Comparison of ENCODE assay signal across 8 cellular contexts in genomic region chr22:37802310-37803194, GRCh38. TPM values are rescaled to one million over a fixed set of nuclear protein-coding genes. Genes with fewer than 3 reads are reported as not detected.
DNase-seq lines count a peak whose midpoint lies in the region; ATAC-seq, FAIRE-seq and TF ChIP-seq lines count a peak whose summit lies in the region.

No MANE protein-coding gene starts in this region.

- in situ Hi-C loops in GM12878 (cut with MboI), result no loop called here

- 8% methylated on average over 50 of the region's 63 CpGs for WGBS in GM12878 (ENCODE audit: insufficient coverage, insufficient replicate concordance, low lambda C conversion rate, missing lambda C conversion rate)

- TF ChIP-seq CTCF in 22Rv1 (IDR thresholded peaks at IDR 0.05) (no peak), GM12878 (IDR thresholded peaks at IDR 0.05 in 2 of 3, conservative IDR thresholded peaks at IDR 0.05 in 1 of 3; ENCODE audit: control insufficient read depth in 2 of 3, extremely low read depth in 1 of 3, insufficient read depth in 1 of 3, low read depth in 3 of 3, low read length in 3 of 3) (no peak)

- H3K4me3 ChIP-seq in GM12878 (peak overlapping the region; percentile 58; the same call in 1 of the 2 replicates), iPS-18a (ENCODE audit: low read length) (peak overlapping the region; percentile 73)

- H3K27me3 ChIP-seq in GM12878 (replicated peaks in 1 of 2; ENCODE audit: control insufficient read depth in 2 of 2, insufficient read depth in 2 of 2, low read length in 1 of 2) (peaks cover 12 to 34% of the 10 kb centered on the region in 2 experiments), iPS-18a (ENCODE audit: control insufficient read depth, insufficient read depth, low read length) (peaks cover 61% of the 10 kb centered on the region)

- H3K9ac ChIP-seq in GM12878 (ENCODE audit: control insufficient read depth, insufficient read depth, low read length), result no peak overlapping the region
- no peak overlapping the region for H3K9ac ChIP-seq in iPS-18a (ENCODE audit: low read length)

- ATAC-seq in GM12878 (peak; percentile 54), sciatic nerve (peak; percentile 34), GM21381 (IDR thresholded peaks at IDR 0.05; ENCODE audit: unreplicated experiment) (no peak)

- no peak for TF ChIP-seq POLR2A in GM12878 (IDR thresholded peaks at IDR 0.05; ENCODE audit: low read depth, low read length)
- no peak for TF ChIP-seq POLR2A in H54 (IDR thresholded peaks at IDR 0.05; ENCODE audit: low read depth, low read length)

- no peaks in the 10 kb centered on the region for H3K79me2 ChIP-seq in GM12878 (ENCODE audit: control insufficient read depth, insufficient read depth, low read length)

- peak overlapping the region; percentile 75 for H2AFZ ChIP-seq in GM12878 (ENCODE audit: control insufficient read depth, low read depth, low read length)

- peaks cover 8% of the 10 kb centered on the region for H3K4me1 ChIP-seq in GM12878 (ENCODE audit: control insufficient read depth, insufficient read depth, low read length)
- H3K4me1 ChIP-seq in iPS-18a (ENCODE audit: control insufficient read depth, low read depth, low read length), result peaks cover 31% of the 10 kb centered on the region

- H3K36me3 ChIP-seq in GM12878 (ENCODE audit: control insufficient read depth in 2 of 2, insufficient read depth in 2 of 2, low read length in 1 of 2), result no peaks in the 10 kb centered on the region
- H3K36me3 ChIP-seq in iPS-18a (ENCODE audit: control insufficient read depth, low read depth, low read length), result no peaks in the 10 kb centered on the region

- FAIRE-seq in GM12878 (lab: Jason Lieb, UNC), result no peak
- FAIRE-seq in H54 (lab: Jason Lieb, UNC), result no peak

- H4K20me1 ChIP-seq in GM12878 (ENCODE audit: control insufficient read depth, insufficient read depth), result no peaks in the 10 kb centered on the region

- TF ChIP-seq EP300 in GM12878 (IDR thresholded peaks at IDR 0.05; ENCODE audit: borderline replicate concordance in 1 of 2, control insufficient read depth in 1 of 2, low read depth in 2 of 2, low read length in 2 of 2), result no peak

- CTCF ChIA-PET in GM12878 (lab: Yijun Ruan, JAX), result interaction anchor here (0.9 kb wide), 1 partner anchor 141 kb away, joined by 3 read pairs; no protein-coding TSS in a partner anchor

- H3K9me3 ChIP-seq in GM12878 (replicated peaks; ENCODE audit: control insufficient read depth, insufficient read depth, low read length) (no peaks in the 10 kb centered on the region; the same call in 2 of the 3 replicates), iPS-18a (ENCODE audit: control insufficient read depth, low read depth, low read length) (no peaks in the 10 kb centered on the region)

- no TSS peak for BruUV-seq in GM12878 (replicated peaks; lab: Mats Ljungman, UMichigan)

- peak; percentile 57 for DNase-seq in EH (ENCODE audit: low read depth)
- DNase-seq in NCI-H69 (lab: John Stamatoyannopoulos, UW), result peak; percentile 84
- DNase-seq in GM12878 (ENCODE audit: low read depth, low spot score), result no peak
- peak; percentile 77 for DNase-seq in sciatic nerve (ENCODE audit: low spot score)
- no peak for DNase-seq in H54 (ENCODE audit: insufficient read length, low spot score)

- POLR2A ChIA-PET in GM12878 (lab: Charles Lee), result no interaction called here

- intact Hi-C loops in GM12878 (cut with micrococcal nuclease; ENCODE audit: unreplicated experiment), result no loop called here
- intact Hi-C loops in sciatic nerve (cut with DNase I), result no loop called here

- TF ChIP-seq RAD21 in GM12878 (IDR thresholded peaks at IDR 0.05; ENCODE audit: insufficient read depth, low read depth, low read length), result no peak

- H3K27ac ChIP-seq in 22Rv1 (peak overlapping the region; percentile 97), GM12878 (ENCODE audit: control insufficient read depth, insufficient read depth) (no peak overlapping the region), iPS-18a (ENCODE audit: low read length) (no peak overlapping the region)

- H3K4me2 ChIP-seq in GM12878 (ENCODE audit: control insufficient read depth, insufficient read depth), result peak overlapping the region; percentile 92

- SMC1A ChIA-PET in GM12878 (lab: Charles Lee; ENCODE audit: uncharacterized antibody, unreplicated experiment), result no interaction called here

- RAD21 ChIA-PET in GM12878 (lab: Charles Lee; ENCODE audit: unreplicated experiment), result no interaction called here

TF ChIP-seq in GM12878, 131 proteins besides CTCF, POLR2A, EP300 and RAD21 (continues in another document):
- no peak for TF ChIP-seq NR2C2 (IDR thresholded peaks at IDR 0.05; ENCODE audit: borderline replicate concordance, control insufficient read depth, insufficient read length, low read depth)

RNA-seq across cellular contexts. Expression of gene GCAT, which starts 5.2 kb away (rescaled TPM):
- total RNA-seq in GM12878 (2013; cell fraction: nucleolus; rRNA removed), result 6.9 and 8.0 TPM in 2 replicates
- total RNA-seq in GM12878 (2014; rRNA removed) (28.6 and 32.6 TPM in 2 replicates), GM12878 (2014; rRNA removed; fragmentation: Illumina TruSeq; extraction: Trizol) (8.9 and 9.3 TPM in 2 replicates), GM12878 (2021) (21.8 and 22.8 TPM in 2 replicates), sciatic nerve (7.6 TPM)
- polyA plus RNA-seq in GM12878 (2011; ENCODE audit: low read depth), result 4.3 TPM
- polyA plus RNA-seq in GM12878 (2011; rRNA removed) (4.0 and 10.8 TPM in 2 replicates), GM12878 (2014; fragmentation: Illumina TruSeq; extraction: Trizol) (1.7 and 7.2 TPM in 2 replicates), GM12878 (2014; fragmentation: Nextera tagmentation; extraction: Ambion mirVana) (1 to 10 TPM in 1 of 2 experiments, under 1 TPM in 1; 0.95 to 2.4 TPM), GM12878 (2014; rRNA removed) (19.9 and 20.8 TPM in 2 replicates), GM12878 (2016; fragmentation: Nextera tagmentation; extraction: Ambion mirVana) (10 to 100 TPM; 29.9 to 34.3 TPM)
- polyA plus RNA-seq in GM12878 (2011; cell fraction: cytosol; rRNA removed), result 15.6 and 21.1 TPM in 2 replicates
- polyA plus RNA-seq in GM12878 (2011; cell fraction: nucleus; rRNA removed), result 22.0 and 24.7 TPM in 2 replicates
- polyA plus RNA-seq in GM12878 (2012), result 13.1 and 13.3 TPM in 2 replicates
- polyA minus RNA-seq in GM12878 (2011; rRNA and poly(A)+ RNA removed), result 7.3 and 14.1 TPM in 2 replicates
- polyA minus RNA-seq in GM12878 (2011; cell fraction: cytosol; rRNA and poly(A)+ RNA removed), result 8.1 and 8.8 TPM in 2 replicates
- 5.7 and 6.0 TPM in 2 replicates for polyA minus RNA-seq in GM12878 (2011; cell fraction: nucleus; rRNA and poly(A)+ RNA removed)

RNA-seq across cellular contexts. Expression of gene GALR3, which starts 20.6 kb away (rescaled TPM):
- 0.96 TPM in 1 of 2 replicates, not detected in the other for total RNA-seq in GM12878 (2013; cell fraction: nucleolus; rRNA removed)
- not detected in 2 replicates for total RNA-seq in GM12878 (2014; rRNA removed)
- not detected in 2 replicates for total RNA-seq in GM12878 (2014; rRNA removed; fragmentation: Illumina TruSeq; extraction: Trizol)
- total RNA-seq in GM12878 (2021), result not detected in 2 replicates
- not detected for polyA plus RNA-seq in GM12878 (2011; ENCODE audit: low read depth)
- polyA plus RNA-seq in GM12878 (2011; rRNA removed), result not detected in 2 replicates
- not detected in 2 replicates for polyA plus RNA-seq in GM12878 (2011; cell fraction: cytosol; rRNA removed)
- 0.13 and 0.19 TPM in 2 replicates for polyA plus RNA-seq in GM12878 (2011; cell fraction: nucleus; rRNA removed)
- polyA plus RNA-seq in GM12878 (2012), result not detected in 2 replicates
- polyA plus RNA-seq in GM12878 (2014; fragmentation: Illumina TruSeq; extraction: Trizol), result not detected in 2 replicates
- not detected for polyA plus RNA-seq in GM12878 (2014; fragmentation: Nextera tagmentation; extraction: Ambion mirVana)
- polyA plus RNA-seq in GM12878 (2014; rRNA removed), result not detected in 2 replicates
- polyA plus RNA-seq in GM12878 (2016; fragmentation: Nextera tagmentation; extraction: Ambion mirVana), result not detected
- polyA minus RNA-seq in GM12878 (2011; rRNA and poly(A)+ RNA removed), result 0.26 TPM in 1 of 2 replicates, not detected in the other
- not detected in 2 replicates for polyA minus RNA-seq in GM12878 (2011; cell fraction: cytosol; rRNA and poly(A)+ RNA removed)
- not detected in 2 replicates for polyA minus RNA-seq in GM12878 (2011; cell fraction: nucleus; rRNA and poly(A)+ RNA removed)
- not detected for total RNA-seq in sciatic nerve

RNA-seq across cellular contexts. Expression of gene ANKRD54, which starts 41.6 kb away (rescaled TPM):
- 22.8 and 27.3 TPM in 2 replicates for total RNA-seq in GM12878 (2013; cell fraction: nucleolus; rRNA removed)
- total RNA-seq in GM12878 (2014; rRNA removed) (19.0 and 19.1 TPM in 2 replicates), GM12878 (2014; rRNA removed; fragmentation: Illumina TruSeq; extraction: Trizol) (12.6 and 13.4 TPM in 2 replicates), GM12878 (2021) (15.8 and 18.3 TPM in 2 replicates), sciatic nerve (17.3 TPM)
- 5.8 TPM for polyA plus RNA-seq in GM12878 (2011; ENCODE audit: low read depth)
- polyA plus RNA-seq in GM12878 (2011; rRNA removed) (7.5 and 13.7 TPM in 2 replicates), GM12878 (2014; fragmentation: Illumina TruSeq; extraction: Trizol) (10.1 and 13.9 TPM in 2 replicates), GM12878 (2014; fragmentation: Nextera tagmentation; extraction: Ambion mirVana) (1 to 10 TPM; 5.8 to 9.7 TPM), GM12878 (2014; rRNA removed) (21.7 and 22.0 TPM in 2 replicates), GM12878 (2016; fragmentation: Nextera tagmentation; extraction: Ambion mirVana) (10 to 100 TPM; 25.3 to 31.6 TPM)
- polyA plus RNA-seq in GM12878 (2011; cell fraction: cytosol; rRNA removed), result 15.4 and 25.6 TPM in 2 replicates
- 36.5 and 41.5 TPM in 2 replicates for polyA plus RNA-seq in GM12878 (2011; cell fraction: nucleus; rRNA removed)
- polyA plus RNA-seq in GM12878 (2012), result 8.3 and 9.9 TPM in 2 replicates
- polyA minus RNA-seq in GM12878 (2011; rRNA and poly(A)+ RNA removed), result 10.0 and 26.6 TPM in 2 replicates
- polyA minus RNA-seq in GM12878 (2011; cell fraction: cytosol; rRNA and poly(A)+ RNA removed), result 10.2 and 13.5 TPM in 2 replicates
- 6.9 and 13.8 TPM in 2 replicates for polyA minus RNA-seq in GM12878 (2011; cell fraction: nucleus; rRNA and poly(A)+ RNA removed)

RNA-seq across cellular contexts. Expression of gene EIF3L, which starts 46.7 kb away (rescaled TPM):
- 152 and 153 TPM in 2 replicates for total RNA-seq in GM12878 (2013; cell fraction: nucleolus; rRNA removed)
- total RNA-seq in GM12878 (2014; rRNA removed) (624 and 646 TPM in 2 replicates), GM12878 (2014; rRNA removed; fragmentation: Illumina TruSeq; extraction: Trizol) (493 and 525 TPM in 2 replicates), GM12878 (2021) (593 and 613 TPM in 2 replicates), sciatic nerve (315 TPM)
- 933 TPM for polyA plus RNA-seq in GM12878 (2011; ENCODE audit: low read depth)
- polyA plus RNA-seq in GM12878 (2011; rRNA removed) (1,037 and 1,269 TPM in 2 replicates), GM12878 (2014; fragmentation: Illumina TruSeq; extraction: Trizol) (783 and 881 TPM in 2 replicates), GM12878 (2014; fragmentation: Nextera tagmentation; extraction: Ambion mirVana) (100 to 1,000 TPM; 521 to 732 TPM), GM12878 (2014; rRNA removed) (613 and 643 TPM in 2 replicates), GM12878 (2016; fragmentation: Nextera tagmentation; extraction: Ambion mirVana) (100 to 1,000 TPM; 294 to 302 TPM)
- 868 and 904 TPM in 2 replicates for polyA plus RNA-seq in GM12878 (2011; cell fraction: cytosol; rRNA removed)
- 244 and 332 TPM in 2 replicates for polyA plus RNA-seq in GM12878 (2011; cell fraction: nucleus; rRNA removed)
- 1,002 and 1,217 TPM in 2 replicates for polyA plus RNA-seq in GM12878 (2012)
- 1,170 and 1,376 TPM in 2 replicates for polyA minus RNA-seq in GM12878 (2011; rRNA and poly(A)+ RNA removed)
- polyA minus RNA-seq in GM12878 (2011; cell fraction: cytosol; rRNA and poly(A)+ RNA removed), result 183 and 194 TPM in 2 replicates
- polyA minus RNA-seq in GM12878 (2011; cell fraction: nucleus; rRNA and poly(A)+ RNA removed), result 89.0 and 104 TPM in 2 replicates

Comparison
In these comparisons a context has a peak if more than half of its experiments do, and no peak if none do; other contexts are left out.
1. DNase-seq: peak in EH (single experiment), NCI-H69 (single experiment) and sciatic nerve (single experiment); none in GM12878 (single experiment) and H54 (single experiment).